23 cellular contexts compared by ENCODE assay signal in genomic region chr15:71565636-71566160, GRCh38.
DNase-seq lines count a peak whose midpoint lies in the region; ATAC-seq, FAIRE-seq and TF ChIP-seq lines count a peak whose summit lies in the region.
"Had no signal": no experiment of that assay in that cellular context is flagged by ENCODE, and none has a peak within 500 bp of the region (broad histone marks: within the 10 kb centered on the region; RNA-seq: fewer than 3 reads in every experiment).

No MANE protein-coding gene starts in this region.

- ATAC-seq in sciatic nerve (peak; percentile 65), GM21528 (IDR thresholded peaks at IDR 0.05; ENCODE audit: low FRiP score, unreplicated experiment) (no peak)
- ATAC-seq: HepG2 had no signal

- no peak for FAIRE-seq in urothelium cell line (lab: Jason Lieb, UNC)
- FAIRE-seq: A204.1, D721Med, HepG2, RCC 7860 had no signal

- CTCF ChIA-PET in HEK293 (lab: Yijun Ruan, JAX) = interaction anchor here (0.7 to 1.2 kb wide), 2 partner anchors 10 to 178 kb away, joined by 3 to 9 read pairs; no protein-coding TSS in a partner anchor

- peaks cover 6% of the 10 kb centered on the region; the same call in 1 of the 2 replicates for H3K4me1 ChIP-seq in HEK293 (ENCODE audit: control insufficient read depth, insufficient read depth, low read length)
- H3K4me1 ChIP-seq: BLaER1 treated with 17β-estradiol and CSF1 and Interleukin-3, amounts not matched to agents 10 nM and 100 nM had no signal

- POLR2A ChIA-PET in HEK293 (lab: Yijun Ruan, JAX) = no interaction called here

- intact Hi-C loops in sciatic nerve (cut with DNase I) = no loop called here

- H3K4me3 ChIP-seq in HEK293 (ENCODE audit: low read depth, low read length) (no peak overlapping the region), fibroblast of villous mesenchyme (ENCODE audit: low read depth, low read length) (no peak overlapping the region)
- H3K4me3 ChIP-seq: BLaER1 treated with 17β-estradiol and CSF1 and Interleukin-3, amounts not matched to agents 10 nM and 100 nM; GM23248 had no signal

- H3K27ac ChIP-seq in HEK293 (ENCODE audit: extremely low read depth, low read depth, low read length) = no peak overlapping the region
- H3K27ac ChIP-seq: BLaER1 treated with 17β-estradiol and CSF1 and Interleukin-3, amounts not matched to agents 10 nM and 100 nM; GM23248 had no signal

- H3K36me3 ChIP-seq in HEK293 (ENCODE audit: control insufficient read depth in 2 of 2, insufficient read depth in 1 of 2, low read length in 2 of 2) = no peaks in the 10 kb centered on the region
- H3K36me3 ChIP-seq: BLaER1 treated with 17β-estradiol and CSF1 and Interleukin-3, amounts not matched to agents 10 nM and 100 nM had no signal

- H3K9me3 ChIP-seq in HEK293 (ENCODE audit: control insufficient read depth, insufficient read depth, low read depth, low read length) = no peaks in the 10 kb centered on the region
- H3K9me3 ChIP-seq: BLaER1 treated with 17β-estradiol and CSF1 and Interleukin-3, amounts not matched to agents 10 nM and 100 nM had no signal

- DNase-seq in astrocyte of the hippocampus (ENCODE audit: low read depth, low spot score) (peak; percentile 32), fibroblast of villous mesenchyme (ENCODE audit: low read depth) (peak; percentile 68), sciatic nerve (ENCODE audit: low spot score) (no peak), NCI-H1694 (lab: John Stamatoyannopoulos, UW) (no peak), urothelium cell line (ENCODE audit: low spot score) (no peak)
- DNase-seq: AML-193; CD4-positive, alpha-beta T cell; DMS53; GM23248; H7; Karpas-422; NCI-H2029 treated with DMSO at 0.1 percent for 48 hours; NCI-H2171 treated with DMSO at 0.1 percent for 48 hours; NCI-H345; NCI-H510A treated with DMSO at 0.1 percent for 48 hours; SHP77 had no signal

- TF ChIP-seq CTCF in HEK293 (tag by site-specific recombination; IDR thresholded peaks at IDR 0.05) (no peak), fibroblast of villous mesenchyme (IDR thresholded peaks at IDR 0.05; ENCODE audit: insufficient read depth, low read depth, low read length) (no peak)

TF ChIP-seq in HEK293, 187 proteins besides CTCF, POLR2A, EP300 and RAD21:
- TF ChIP-seq SP7 (tag by site-specific recombination; IDR thresholded peaks at IDR 0.05) (peak; percentile 48; the same call in 1 of the 2 replicates), ZNF266 (tag by site-specific recombination; IDR thresholded peaks at IDR 0.05; ENCODE audit: low read depth) (no peak), YY2 (tag by site-specific recombination; IDR thresholded peaks at IDR 0.05) (no peak), ZNF791 (tag by site-specific recombination; IDR thresholded peaks at IDR 0.05) (no peak), ZNF221 (tag by site-specific recombination; IDR thresholded peaks at IDR 0.05; ENCODE audit: borderline replicate concordance) (no peak), ZNF311 (tag by site-specific recombination; IDR thresholded peaks at IDR 0.05; ENCODE audit: borderline replicate concordance) (no peak), HOXD13 (CRISPR knock-in tag; IDR thresholded peaks at IDR 0.05; ENCODE audit: borderline replicate concordance) (no peak), GLI4 (tag by site-specific recombination; IDR thresholded peaks at IDR 0.05) (no peak), PRDM6 (tag by site-specific recombination; IDR thresholded peaks at IDR 0.05) (peak; percentile 50), ZNF658 (tag by site-specific recombination; IDR thresholded peaks at IDR 0.05) (no peak), ZBTB48 (tag by site-specific recombination; IDR thresholded peaks at IDR 0.05) (0 out of 2 replicates have a peak, but pooled peaks have one; percentile 21), KLF9 (tag by site-specific recombination; IDR thresholded peaks at IDR 0.05; ENCODE audit: low read depth) (no peak)

Comparison
In these comparisons a context has a peak if more than half of its experiments do, and no peak if none do; other contexts are left out.
1. DNase-seq: peak in astrocyte of the hippocampus (single experiment) and fibroblast of villous mesenchyme (single experiment); none in sciatic nerve (single experiment), NCI-H1694 (single experiment) and urothelium cell line (single experiment).